In genomic region chr1:6245086-6245868, GRCh38 we compare ENCODE assay signal across 8 cellular contexts.
DNase-seq lines count a peak whose midpoint lies in the region; ATAC-seq lines count a peak whose summit lies in the region.

No MANE protein-coding gene starts in this region.

- DNase-seq in GDM1 (lab: John Stamatoyannopoulos, UW) (peak; percentile 72), NCI-H510A (lab: John Stamatoyannopoulos, UW) (peak; percentile 98), ecto neural progenitor cell (ENCODE audit: low spot score) (peak; percentile 94), medulla oblongata (ENCODE audit: extremely low spot score) (peak; percentile 75), cortex of kidney (lab: John Stamatoyannopoulos, UW) (no peak)
- peak; percentile 82 to 84 for DNase-seq in activated CD4-positive, alpha-beta T cell treated with anti-CD3 and anti-CD28 coated beads, Interleukin-2, amount 50 U/mL, for 48 hours
- DNase-seq in stimulated activated CD8-positive, alpha-beta memory T cell treated with anti-CD3 and anti-CD28 coated beads, Interleukin-15, amount 100 ng/mL, for 24 hours (ENCODE audit: low read depth): peak; percentile 61

- peak; percentile 66 for ATAC-seq in HG02970 (IDR thresholded peaks at IDR 0.05; ENCODE audit: low FRiP score, unreplicated experiment)
